Comparison of ENCODE assay signal across 22 cellular contexts in genomic region chr9:131483319-131484050, GRCh38. TPM values are rescaled to one million over a fixed set of nuclear protein-coding genes. Genes with fewer than 3 reads are reported as not detected.
DNase-seq lines count a peak whose midpoint lies in the region; ATAC-seq and TF ChIP-seq lines count a peak whose summit lies in the region.
"Had no signal": no experiment of that assay in that cellular context is flagged by ENCODE, and none has a peak within 500 bp of the region (broad histone marks: within the 10 kb centered on the region; RNA-seq: fewer than 3 reads in every experiment).

No MANE protein-coding gene starts in this region.

- 70 to 82% methylated on average over 4 to 6 of the region's 9 CpGs for WGBS in esophagus squamous epithelium, 2 donors
- WGBS in spleen, 5 donors: 90 to 95% (median 91%) methylated on average over 5 to 9 of the region's 9 CpGs
- 95% methylated on average over 9 of the region's 9 CpGs for WGBS in hepatocyte (ENCODE audit: low lambda C conversion rate, missing lambda C conversion rate)

- H2AFZ ChIP-seq in hepatocyte: no peak overlapping the region

- DNase-seq in activated T-cell treated with anti-CD3 and anti-CD28 coated beads, Interleukin-2, amount 50 U/mL, for 72 hours: no peak
- no peak for DNase-seq in activated T-cell treated with anti-CD3 and anti-CD28 coated beads, Interleukin-2, amount 50 U/mL, for 1 hour
- no peak for DNase-seq in esophagus squamous epithelium (lab: John Stamatoyannopoulos, UW)
- peak; percentile 35 for DNase-seq in islet precursor cell
- DNase-seq in spleen: peak; percentile 39
- no peak for DNase-seq in iPS-NIHi7 (ENCODE audit: extremely low spot score)
- no peak for DNase-seq in hepatocyte (ENCODE audit: low spot score)
- no peak for DNase-seq in COLO829 (ENCODE audit: low spot score)
- DNase-seq: activated naive CD8-positive, alpha-beta T cell treated with anti-CD3 and anti-CD28 coated beads, Interleukin-2, amount 10 ng/mL, durations not matched to agents 7 days and 5 days; CD8-positive, alpha-beta T cell; DMS53; foreskin keratinocyte; GF-D8; MG63; NCI-H1417; NK-92 treated with Interleukin-12 subunit alpha and Interleukin-12 subunit beta, amount 100 ng/mL, for 24 hours; T-cell; uterus had no signal

- no peaks in the 10 kb centered on the region for H3K9me2 ChIP-seq in hepatocyte (replicated peaks; ENCODE audit: insufficient read depth)

- H3K27ac ChIP-seq in esophagus squamous epithelium (peak overlapping the region in 3 of 4 donors; percentile 21 to 59 (median 29)), spleen (no peak overlapping the region), hepatocyte (no peak overlapping the region)
- H3K27ac ChIP-seq: foreskin keratinocyte, uterus had no signal

- no peak for ATAC-seq in activated T-cell treated with anti-CD3 and anti-CD28 coated beads, Interleukin-2, amount 50 U/mL, for 72 hours (replicated peaks in 1 of 2)
- ATAC-seq: CD8-positive, alpha-beta T cell; foreskin keratinocyte; stimulated activated effector memory CD8-positive, alpha-beta T cell treated with anti-CD3 and anti-CD28 coated beads, Interleukin-12 subunit alpha, Interleukin-12 subunit beta, amount 100 ng/mL, for 72 hours; T-cell had no signal

- no peak overlapping the region for H3K4me2 ChIP-seq in hepatocyte
- H3K4me2 ChIP-seq: smooth muscle cell had no signal

- TF ChIP-seq POLR2A in esophagus squamous epithelium (IDR thresholded peaks at IDR 0.05): no peak
- no peak for TF ChIP-seq POLR2A in spleen (IDR thresholded peaks at IDR 0.05)

- no peaks in the 10 kb centered on the region for H3K27me3 ChIP-seq in esophagus squamous epithelium
- no peaks in the 10 kb centered on the region for H3K27me3 ChIP-seq in spleen (replicated peaks in 1 of 7)
- H3K27me3 ChIP-seq in hepatocyte: no peaks in the 10 kb centered on the region
- H3K27me3 ChIP-seq: foreskin keratinocyte, MG63, uterus had no signal

- intact Hi-C loops in esophagus squamous epithelium (cut with DNase I): loop anchor here (10.0 kb wide), 1 partner anchor 109 kb away; no protein-coding TSS in a partner anchor
- intact Hi-C loops in spleen (cut with DNase I; ENCODE audit: low total_unique reads): loop anchor here (10.0 kb wide), 1 partner anchor 119 kb away; no protein-coding TSS in a partner anchor

- H3K4me3 ChIP-seq in esophagus squamous epithelium: no peak overlapping the region
- H3K4me3 ChIP-seq in spleen: no peak overlapping the region
- H3K4me3 ChIP-seq in hepatocyte: no peak overlapping the region
- H3K4me3 ChIP-seq: lung, MG63, smooth muscle cell, uterus had no signal

- no peak overlapping the region for H3K4me3 Mint-ChIP-seq in activated T-cell treated with anti-CD3 and anti-CD28 coated beads, Interleukin-2, amount 50 U/mL, for 72 hours
- H3K4me3 Mint-ChIP-seq: activated naive CD8-positive, alpha-beta T cell treated with anti-CD3 and anti-CD28 coated beads, Interleukin-2, amount 10 ng/mL, durations not matched to agents 7 days and 5 days; CD8-positive, alpha-beta T cell; stimulated activated effector memory CD8-positive, alpha-beta T cell treated with anti-CD3 and anti-CD28 coated beads, Interleukin-12 subunit alpha, Interleukin-12 subunit beta, amount 100 ng/mL, for 72 hours; T-cell had no signal

- H3K27me3 Mint-ChIP-seq in activated T-cell treated with anti-CD3 and anti-CD28 coated beads, Interleukin-2, amount 50 U/mL, for 72 hours (ENCODE audit: low read depth): no peaks in the 10 kb centered on the region
- H3K27me3 Mint-ChIP-seq: activated naive CD8-positive, alpha-beta T cell treated with anti-CD3 and anti-CD28 coated beads, Interleukin-2, amount 10 ng/mL, durations not matched to agents 7 days and 5 days; progenitor cell of endocrine pancreas; T-cell had no signal

- peaks cover 20% of the 10 kb centered on the region for H3K79me2 ChIP-seq in hepatocyte

- peaks cover 11% of the 10 kb centered on the region for H4K20me1 ChIP-seq in hepatocyte (ENCODE audit: insufficient read depth, poor library complexity, severe bottlenecking)

- TF ChIP-seq CTCF in esophagus squamous epithelium (IDR thresholded peaks at IDR 0.05) (no peak), spleen (IDR thresholded peaks at IDR 0.05 in 8 of 11, conservative IDR thresholded peaks at IDR 0.05 in 3 of 11) (no peak), hepatocyte (IDR thresholded peaks at IDR 0.05; ENCODE audit: poor library complexity) (no peak)

- H3K36me3 ChIP-seq in esophagus squamous epithelium (peaks cover 72 to 100% (median 75%) of the 10 kb centered on the region in 3 donors), spleen (peaks cover 3 to 100% (median 97%) of the 10 kb centered on the region in 6 donors), hepatocyte (replicated peaks; ENCODE audit: insufficient read depth, low read depth) (no peaks in the 10 kb centered on the region)
- H3K36me3 ChIP-seq: uterus had no signal

- H3K36me3 Mint-ChIP-seq in activated T-cell treated with anti-CD3 and anti-CD28 coated beads, Interleukin-2, amount 50 U/mL, for 72 hours (ENCODE audit: insufficient read depth in 2 of 2): peaks cover 13 to 31% of the 10 kb centered on the region in 2 donors

- H3K9me3 Mint-ChIP-seq in activated T-cell treated with anti-CD3 and anti-CD28 coated beads, Interleukin-2, amount 50 U/mL, for 72 hours: no peaks in the 10 kb centered on the region
- H3K9me3 Mint-ChIP-seq: activated naive CD8-positive, alpha-beta T cell treated with anti-CD3 and anti-CD28 coated beads, Interleukin-2, amount 10 ng/mL, durations not matched to agents 7 days and 5 days; CD8-positive, alpha-beta T cell; stimulated activated effector memory CD8-positive, alpha-beta T cell treated with anti-CD3 and anti-CD28 coated beads, Interleukin-12 subunit alpha, Interleukin-12 subunit beta, amount 100 ng/mL, for 72 hours; T-cell had no signal

- peaks cover 17% of the 10 kb centered on the region for H3K4me1 Mint-ChIP-seq in activated T-cell treated with anti-CD3 and anti-CD28 coated beads, Interleukin-2, amount 50 U/mL, for 72 hours (ENCODE audit: low read depth)
- H3K4me1 Mint-ChIP-seq: activated naive CD8-positive, alpha-beta T cell treated with anti-CD3 and anti-CD28 coated beads, Interleukin-2, amount 10 ng/mL, durations not matched to agents 7 days and 5 days had no signal

- peak overlapping the region; percentile 19 for H3K27ac Mint-ChIP-seq in activated T-cell treated with anti-CD3 and anti-CD28 coated beads, Interleukin-2, amount 50 U/mL, for 72 hours
- H3K27ac Mint-ChIP-seq: activated naive CD8-positive, alpha-beta T cell treated with anti-CD3 and anti-CD28 coated beads, Interleukin-2, amount 10 ng/mL, durations not matched to agents 7 days and 5 days; T-cell had no signal

- peaks cover 0 to 52% (median 27%) of the 10 kb centered on the region in 3 donors for H3K4me1 ChIP-seq in esophagus squamous epithelium
- H3K4me1 ChIP-seq in spleen: no peaks in the 10 kb centered on the region
- no peaks in the 10 kb centered on the region for H3K4me1 ChIP-seq in hepatocyte (ENCODE audit: insufficient read depth)
- H3K4me1 ChIP-seq: foreskin keratinocyte, uterus had no signal

- no peaks in the 10 kb centered on the region for H3K9me3 ChIP-seq in esophagus squamous epithelium
- H3K9me3 ChIP-seq in spleen: no peaks in the 10 kb centered on the region
- no peaks in the 10 kb centered on the region for H3K9me3 ChIP-seq in hepatocyte (ENCODE audit: low read depth)
- H3K9me3 ChIP-seq: MG63, uterus had no signal

RNA-seq across cellular contexts. Expression of gene POMT1, which starts 19.2 kb away (rescaled TPM):
- total RNA-seq in activated T-cell treated with anti-CD3 and anti-CD28 coated beads, Interleukin-2, amount 50 U/mL, for 72 hours: 10 to 100 TPM; 47.3 to 52.1 TPM
- total RNA-seq in esophagus squamous epithelium (10 to 100 TPM; 14.6 to 27.8 (median 18.4) TPM), spleen (10 to 100 TPM; 24.5 to 45.8 (median 30.0) TPM), hepatocyte (27.4 and 35.3 TPM in 2 replicates)
- polyA plus RNA-seq in spleen (10 to 100 TPM; 20.4 to 66.5 (median 47.5) TPM), hepatocyte (34.4 and 44.8 TPM in 2 replicates)

RNA-seq across cellular contexts. Expression of gene UCK1, which starts 47.6 kb away (rescaled TPM):
- total RNA-seq in activated T-cell treated with anti-CD3 and anti-CD28 coated beads, Interleukin-2, amount 50 U/mL, for 72 hours: 10 to 100 TPM; 19.2 to 29.7 TPM
- total RNA-seq in esophagus squamous epithelium (10 to 100 TPM; 17.3 to 39.1 (median 24.8) TPM), spleen (10 to 100 TPM; 20.3 to 32.9 (median 25.0) TPM), hepatocyte (22.2 and 28.0 TPM in 2 replicates)
- polyA plus RNA-seq in spleen (10 to 100 TPM; 21.1 to 24.2 (median 21.5) TPM), hepatocyte (32.7 and 36.8 TPM in 2 replicates)

Comparison
In these comparisons a context has a peak if more than half of its experiments do, and no peak if none do; other contexts are left out.
1. DNase-seq: peak in islet precursor cell (single experiment) and spleen (single experiment); none in activated T-cell treated with anti-CD3 and anti-CD28 coated beads, Interleukin-2, amount 50 U/mL, for 72 hours (0 of 2), activated T-cell treated with anti-CD3 and anti-CD28 coated beads, Interleukin-2, amount 50 U/mL, for 1 hour (single experiment), esophagus squamous epithelium (single experiment), iPS-NIHi7 (single experiment), hepatocyte (single experiment) and COLO829 (single experiment).
2. H3K27ac ChIP-seq: peak in esophagus squamous epithelium (3 of 4); none in spleen (0 of 8) and hepatocyte (single experiment).